Comparison of ENCODE assay signal across 15 cellular contexts in genomic region chr1:10070206-10070605, GRCh38. TPM values are rescaled to one million over a fixed set of nuclear protein-coding genes. Genes with fewer than 3 reads are reported as not detected.
A peak's percentile ranks its signal among the peaks of the same experiment; 100 is the strongest.
DNase-seq lines count a peak whose midpoint lies in the region; ATAC-seq and TF ChIP-seq lines count a peak whose summit lies in the region.
"Had no signal": no experiment of that assay in that cellular context is flagged by ENCODE, and none has a peak within 500 bp of the region (broad histone marks: within the 10 kb centered on the region; RNA-seq: fewer than 3 reads in every experiment).

No MANE protein-coding gene starts in this region.

- ATAC-seq in GM19463 (IDR thresholded peaks at IDR 0.05; ENCODE audit: unreplicated experiment): no peak
- ATAC-seq: K562 had no signal

- H3K4me3 ChIP-seq in SJSA1 (no peak overlapping the region), osteoblast (ENCODE audit: insufficient read depth, low read length) (no peak overlapping the region)
- H3K4me3 ChIP-seq: BLaER1, K562 had no signal

- H3K27me3 ChIP-seq in SJSA1 (replicated peaks) (no peaks in the 10 kb centered on the region), osteoblast (ENCODE audit: insufficient read depth, low read length) (no peaks in the 10 kb centered on the region)
- H3K27me3 ChIP-seq: BLaER1 had no signal

- no peaks in the 10 kb centered on the region for H3K9me3 ChIP-seq in SJSA1 (replicated peaks)
- no peaks in the 10 kb centered on the region for H3K9me3 ChIP-seq in osteoblast (ENCODE audit: low read depth, low read length)
- H3K9me3 ChIP-seq: BLaER1 had no signal

- no peak overlapping the region for H3K4me2 ChIP-seq in osteoblast (ENCODE audit: insufficient read depth, low read length)

- no peak for TF ChIP-seq CTCF in osteoblast (IDR thresholded peaks at IDR 0.05; ENCODE audit: extremely low read depth, low read depth, low read length)

- H3K27ac ChIP-seq in SJSA1 (peak overlapping the region; percentile 17; the same call in 1 of the 2 replicates), osteoblast (ENCODE audit: low read depth, low read length) (no peak overlapping the region)
- H3K27ac ChIP-seq: BLaER1 had no signal

- H3K36me3 ChIP-seq in SJSA1: peaks cover 9% of the 10 kb centered on the region
- H3K36me3 ChIP-seq in osteoblast (ENCODE audit: insufficient read depth, low read length): no peaks in the 10 kb centered on the region

- H3K79me2 ChIP-seq in osteoblast (ENCODE audit: insufficient read depth, low read length): peaks cover 45% of the 10 kb centered on the region

- DNase-seq in EH (ENCODE audit: low read depth) (peak; percentile 52), HCEC 1CT (peak; percentile 58), SJSA1 (ENCODE audit: low read depth in 1 of 2, low spot score in 2 of 2) (peak in 1 of 2 experiments; percentile 25), hepatic stellate cell (ENCODE audit: low spot score) (peak; percentile 48), DMS53 treated with DMSO at 0.1 percent for 48 hours (lab: John Stamatoyannopoulos, UW; ENCODE audit: unreplicated experiment) (no peak), osteoblast (ENCODE audit: insufficient read length, low spot score, missing footprints) (no peak)
- DNase-seq: 8988T; CD4-positive, alpha-beta memory T cell; DMS153; DMS79 treated with DMSO at 0.1 percent for 48 hours; EL; H9 had no signal

- H3K4me1 ChIP-seq in SJSA1 (replicated peaks) (peaks cover 62% of the 10 kb centered on the region), osteoblast (ENCODE audit: insufficient read depth, low read length) (peaks cover 39% of the 10 kb centered on the region)

- H4K20me1 ChIP-seq in osteoblast (ENCODE audit: insufficient read depth, low read length): peaks cover 12% of the 10 kb centered on the region

- H2AFZ ChIP-seq in osteoblast (ENCODE audit: low read length): no peak overlapping the region

RNA-seq across cellular contexts. Expression of gene UBE4B, which starts 37.4 kb away (rescaled TPM):
- total RNA-seq in SJSA1 (2014; rRNA removed; shearing (Covaris generic)): 26.0 and 35.2 TPM in 2 replicates
- 73.1 and 76.6 TPM in 2 replicates for total RNA-seq in osteoblast

Comparison
In these comparisons a context has a peak if more than half of its experiments do, and no peak if none do; other contexts are left out.
1. DNase-seq: peak in EH (single experiment), HCEC 1CT (single experiment) and hepatic stellate cell (single experiment); none in DMS53 treated with DMSO at 0.1 percent for 48 hours (single experiment) and osteoblast (single experiment).